13 cellular contexts compared by ENCODE assay signal in the genomic region with DNA sequence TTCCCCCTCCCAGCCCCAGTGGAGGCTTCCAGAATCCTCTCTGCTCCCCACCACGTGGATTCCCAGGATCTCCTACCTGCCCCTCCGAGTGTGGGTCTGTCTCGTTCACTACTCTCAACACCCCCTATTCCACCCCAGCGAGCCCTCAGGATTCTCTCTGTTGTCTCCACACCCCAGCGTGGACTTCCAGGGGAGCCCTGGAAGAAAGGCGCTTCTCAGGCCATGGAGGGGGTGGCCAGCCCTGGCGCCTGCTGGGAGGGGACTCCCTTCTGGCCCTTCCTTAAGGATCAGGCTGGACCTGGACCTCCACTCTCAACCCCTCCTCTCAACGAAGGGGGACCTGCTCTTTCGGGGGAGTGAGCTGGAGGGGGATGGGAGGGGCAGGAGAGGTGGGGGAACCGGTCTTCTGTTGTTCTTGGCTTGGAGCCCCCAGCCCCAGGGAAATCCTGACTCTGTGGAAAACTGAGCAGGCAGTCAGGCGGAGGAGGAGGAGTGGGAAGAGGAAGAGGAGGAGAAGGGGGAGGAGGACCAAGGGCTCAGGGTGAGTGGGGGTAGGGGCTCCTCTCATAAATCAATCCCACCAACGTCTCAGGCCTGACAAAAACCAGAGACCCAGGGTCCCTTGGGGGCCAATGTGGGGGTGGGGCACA. TPM values are rescaled to one million over a fixed set of nuclear protein-coding genes. Genes with fewer than 3 reads are reported as not detected.
"Had no signal": no experiment of that assay in that cellular context is flagged by ENCODE, and none has a peak within 500 bp of the region (broad histone marks: within the 10 kb centered on the region; RNA-seq: fewer than 3 reads in every experiment).

No MANE protein-coding gene starts in this region.

- FAIRE-seq: TTC549 had no signal

- H3K4me3 Mint-ChIP-seq: activated B cell treated with CpG ODN at 0.5 μM for 24 hours; activated CD4-positive, alpha-beta T cell treated with anti-CD3 and anti-CD28 coated beads, Interleukin-2, amount 10 ng/mL, durations not matched to agents 24 days and 14 days; activated naive CD4-positive, alpha-beta T cell treated with anti-CD3 and anti-CD28 coated beads for 36 hours; central memory CD8-positive, alpha-beta T cell; stimulated activated naive B cell treated with anti-CD40 and anti-IgM and Interleukin-4, amounts not matched to agents 10 μg/mL and 1 μg/mL and 100 μg/mL, for 72 hours; T-helper 1 cell treated with Interleukin-12 subunit alpha and Interleukin-12 subunit beta and Interleukin-4 antibody, amounts not matched to agents 30 μg/mL and 1 μg/mL, for 36 hours had no signal

- H3K36me3 Mint-ChIP-seq: stimulated activated naive B cell treated with anti-CD40 and anti-IgM and Interleukin-4, amounts not matched to agents 10 μg/mL and 1 μg/mL and 100 μg/mL, for 72 hours had no signal

- H3K4me1 Mint-ChIP-seq: activated B cell treated with CpG ODN at 0.5 μM for 24 hours; activated CD4-positive, alpha-beta T cell treated with anti-CD3 and anti-CD28 coated beads, Interleukin-2, amount 10 ng/mL, durations not matched to agents 24 days and 14 days; central memory CD8-positive, alpha-beta T cell; stimulated activated naive B cell treated with anti-CD40 and anti-IgM and Interleukin-4, amounts not matched to agents 10 μg/mL and 1 μg/mL and 100 μg/mL, for 72 hours had no signal

- H3K27ac ChIP-seq: epithelial cell of prostate had no signal

- H3K9me3 Mint-ChIP-seq: activated B cell treated with CpG ODN at 0.5 μM for 24 hours; activated CD4-positive, alpha-beta T cell treated with anti-CD3 and anti-CD28 coated beads, Interleukin-2, amount 10 ng/mL, durations not matched to agents 24 days and 14 days; activated naive CD4-positive, alpha-beta T cell treated with anti-CD3 and anti-CD28 coated beads for 36 hours; central memory CD8-positive, alpha-beta T cell; stimulated activated naive B cell treated with anti-CD40 and anti-IgM and Interleukin-4, amounts not matched to agents 10 μg/mL and 1 μg/mL and 100 μg/mL, for 72 hours; T-helper 1 cell treated with Interleukin-12 subunit alpha and Interleukin-12 subunit beta and Interleukin-4 antibody, amounts not matched to agents 30 μg/mL and 1 μg/mL, for 36 hours had no signal

- H3K9me3 ChIP-seq: tibial nerve had no signal

- H3K27me3 Mint-ChIP-seq: activated B cell treated with CpG ODN at 0.5 μM for 24 hours; central memory CD8-positive, alpha-beta T cell had no signal

- H3K4me3 ChIP-seq: tibial nerve had no signal

- H3K27me3 ChIP-seq: tibial nerve had no signal

- H3K27ac Mint-ChIP-seq: activated B cell treated with CpG ODN at 0.5 μM for 24 hours; activated CD4-positive, alpha-beta T cell treated with anti-CD3 and anti-CD28 coated beads, Interleukin-2, amount 10 ng/mL, durations not matched to agents 24 days and 14 days; activated naive CD4-positive, alpha-beta T cell treated with anti-CD3 and anti-CD28 coated beads for 36 hours; stimulated activated naive B cell treated with anti-CD40 and anti-IgM and Interleukin-4, amounts not matched to agents 10 μg/mL and 1 μg/mL and 100 μg/mL, for 72 hours; T-helper 1 cell treated with Interleukin-12 subunit alpha and Interleukin-12 subunit beta and Interleukin-4 antibody, amounts not matched to agents 30 μg/mL and 1 μg/mL, for 36 hours had no signal

- DNase-seq: activated B cell treated with CpG ODN at 0.5 μM for 24 hours; activated CD4-positive, alpha-beta T cell treated with anti-CD3 and anti-CD28 coated beads, Interleukin-2, amount 10 ng/mL, durations not matched to agents 24 days and 14 days; activated CD8-positive, alpha-beta memory T cell treated with anti-CD3 and anti-CD28 coated beads for 24 hours; activated naive CD4-positive, alpha-beta T cell treated with anti-CD3 and anti-CD28 coated beads for 36 hours; cortex of kidney; effector memory CD4-positive, alpha-beta T cell; stimulated activated CD4-positive, alpha-beta T cell treated with anti-CD3 and anti-CD28 coated beads, Interleukin-2, amount 100 ng/mL, for 24 hours; stimulated activated naive B cell treated with anti-CD40 and anti-IgM and Interleukin-4, amounts not matched to agents 10 μg/mL and 1 μg/mL and 100 μg/mL, for 72 hours had no signal

- H3K36me3 ChIP-seq: tibial nerve had no signal

- ATAC-seq: stimulated activated naive B cell treated with anti-CD40 and anti-IgM and Interleukin-4, amounts not matched to agents 10 μg/mL and 1 μg/mL and 100 μg/mL, for 72 hours had no signal

RNA-seq across cellular contexts. Expression of a gene that starts 32.9 kb away (rescaled TPM):
- total RNA-seq: activated naive CD4-positive, alpha-beta T cell treated with anti-CD3 and anti-CD28 coated beads for 36 hours had no signal
